2 cellular contexts compared by ENCODE assay signal in the genomic region with DNA sequence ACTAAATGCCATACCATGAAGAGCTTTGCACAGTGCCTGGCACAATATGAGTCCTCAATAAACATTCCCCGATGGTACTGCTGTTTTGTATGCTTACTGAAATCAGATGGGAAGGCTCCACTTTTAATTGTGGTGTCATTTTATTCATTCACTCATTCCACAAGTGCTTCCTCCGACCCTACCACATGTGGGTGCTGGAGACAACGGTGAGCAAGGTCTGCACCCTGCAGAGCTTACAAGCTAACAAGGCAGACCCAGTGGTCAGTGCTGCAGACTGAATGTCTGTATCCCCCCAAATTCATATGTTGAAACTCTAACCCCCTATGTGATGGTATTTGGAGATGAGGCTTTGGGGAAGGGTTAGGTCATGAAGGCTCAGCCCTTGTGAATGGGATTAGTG.
TF ChIP-seq lines count a peak whose summit lies in the region.

No MANE protein-coding gene starts in this region.

TF ChIP-seq in GM23338, 12 proteins besides CTCF, POLR2A, EP300 and RAD21 (continued from another document):
- TF ChIP-seq ZNF331 (CRISPR knock-in tag; IDR thresholded peaks at IDR 0.05; ENCODE audit: low read depth) = no peak
- no peak for TF ChIP-seq ZNF114 (CRISPR knock-in tag; IDR thresholded peaks at IDR 0.05)

TF ChIP-seq in H1, 55 proteins besides CTCF, POLR2A, EP300 and RAD21 (continued from another document):
- TF ChIP-seq BCL11A (IDR thresholded peaks at IDR 0.05; ENCODE audit: low read depth in 2 of 2, low read length in 2 of 2) = no peak
